ENCODE assay signal across 18 cellular contexts in genomic region chr6:149136273-149136912, GRCh38.
A peak's percentile ranks its signal among the peaks of the same experiment; 100 is the strongest.
DNase-seq lines count a peak whose midpoint lies in the region; ATAC-seq, FAIRE-seq and TF ChIP-seq lines count a peak whose summit lies in the region.
"Had no signal": no experiment of that assay in that cellular context is flagged by ENCODE, and none has a peak within 500 bp of the region (broad histone marks: within the 10 kb centered on the region; RNA-seq: fewer than 3 reads in every experiment).

No MANE protein-coding gene starts in this region.

- no peaks in the 10 kb centered on the region for H3K36me3 ChIP-seq in BLaER1
- no peaks in the 10 kb centered on the region for H3K36me3 ChIP-seq in HEK293 (ENCODE audit: control insufficient read depth in 2 of 2, insufficient read depth in 1 of 2, low read length in 2 of 2)
- H3K36me3 ChIP-seq in bronchial epithelial cell (ENCODE audit: control insufficient read depth, insufficient read depth, low read length) = no peaks in the 10 kb centered on the region

- no peak for DNase-seq in T-helper 1 cell
- no peak for DNase-seq in bronchial epithelial cell (ENCODE audit: low read depth)
- no peak for DNase-seq in DMS114 treated with DMSO at 0.1 percent for 48 hours (lab: John Stamatoyannopoulos, UW; ENCODE audit: unreplicated experiment)
- no peak for DNase-seq in NCI-H1092 (lab: John Stamatoyannopoulos, UW)
- DNase-seq: Calu3; CD4-positive, alpha-beta T cell; DMS 273 treated with DMSO at 0.1 percent for 48 hours; DMS79; GDM1; IMR-90 had no signal

- H3K36me3 Mint-ChIP-seq in T-helper 1 cell treated with Interleukin-12 subunit alpha and Interleukin-12 subunit beta and Interleukin-4 antibody, amounts not matched to agents 30 μg/mL and 1 μg/mL, for 36 hours (ENCODE audit: low read depth) = peaks cover 19% of the 10 kb centered on the region

- no peak for ATAC-seq in activated CD4-positive, CD25-positive, alpha-beta regulatory T cell treated with anti-CD3 and anti-CD28 coated beads, Interleukin-2, amount 50 U/mL, for 24 hours
- ATAC-seq: HCT116 had no signal

- TF ChIP-seq CTCF in HEK293 (tag by site-specific recombination; IDR thresholded peaks at IDR 0.05) = no peak
- no peak for TF ChIP-seq CTCF in bronchial epithelial cell (IDR thresholded peaks at IDR 0.05; ENCODE audit: insufficient read depth, low read length, severe bottlenecking)

- H3K27ac Mint-ChIP-seq in T-helper 1 cell treated with Interleukin-12 subunit alpha and Interleukin-12 subunit beta and Interleukin-4 antibody, amounts not matched to agents 30 μg/mL and 1 μg/mL, for 36 hours = peak overlapping the region; percentile 37
- H3K27ac Mint-ChIP-seq: CD4-positive, alpha-beta T cell had no signal

- no peaks in the 10 kb centered on the region for H3K27me3 Mint-ChIP-seq in T-helper 1 cell treated with Interleukin-12 subunit alpha and Interleukin-12 subunit beta and Interleukin-4 antibody, amounts not matched to agents 30 μg/mL and 1 μg/mL, for 36 hours (ENCODE audit: low read depth)
- H3K27me3 Mint-ChIP-seq: CD4-positive, alpha-beta T cell had no signal

- H3K4me2 ChIP-seq in BLaER1 = peak overlapping the region; percentile 56

- H3K27ac ChIP-seq in BLaER1 (no peak overlapping the region), HEK293 (ENCODE audit: extremely low read depth, low read depth, low read length) (no peak overlapping the region)
- H3K27ac ChIP-seq: 22Rv1 had no signal

- H3K4me1 ChIP-seq in BLaER1 (peaks cover 42% of the 10 kb centered on the region), HEK293 (ENCODE audit: control insufficient read depth, insufficient read depth, low read length) (peaks cover 8% of the 10 kb centered on the region)

- H3K9me3 Mint-ChIP-seq in T-helper 1 cell treated with Interleukin-12 subunit alpha and Interleukin-12 subunit beta and Interleukin-4 antibody, amounts not matched to agents 30 μg/mL and 1 μg/mL, for 36 hours = peaks cover 4% of the 10 kb centered on the region

- H3K9ac ChIP-seq in BLaER1 = no peak overlapping the region

- H3K4me1 Mint-ChIP-seq in T-helper 1 cell treated with Interleukin-12 subunit alpha and Interleukin-12 subunit beta and Interleukin-4 antibody, amounts not matched to agents 30 μg/mL and 1 μg/mL, for 36 hours (ENCODE audit: low read depth) = peaks cover 48% of the 10 kb centered on the region

- no peaks in the 10 kb centered on the region for H3K27me3 ChIP-seq in BLaER1
- H3K27me3 ChIP-seq in bronchial epithelial cell (ENCODE audit: control insufficient read depth, insufficient read depth, low read length) = no peaks in the 10 kb centered on the region

- H4K20me1 ChIP-seq in BLaER1 = no peaks in the 10 kb centered on the region

- no peak overlapping the region for H3K4me3 Mint-ChIP-seq in T-helper 1 cell treated with Interleukin-12 subunit alpha and Interleukin-12 subunit beta and Interleukin-4 antibody, amounts not matched to agents 30 μg/mL and 1 μg/mL, for 36 hours
- H3K4me3 Mint-ChIP-seq: CD4-positive, alpha-beta T cell had no signal

- H3K4me3 ChIP-seq in BLaER1 = no peak overlapping the region
- no peak overlapping the region for H3K4me3 ChIP-seq in HEK293 (ENCODE audit: low read depth, low read length)
- H3K4me3 ChIP-seq in bronchial epithelial cell (ENCODE audit: low read depth, low read length) = no peak overlapping the region

- peaks cover 4% of the 10 kb centered on the region for H3K9me3 ChIP-seq in BLaER1
- no peaks in the 10 kb centered on the region for H3K9me3 ChIP-seq in HEK293 (ENCODE audit: control insufficient read depth, insufficient read depth, low read depth, low read length)

- POLR2A ChIA-PET in HEK293 (lab: Yijun Ruan, JAX) = no interaction called here

- FAIRE-seq in bronchial epithelial cell (lab: Jason Lieb, UNC) = peak; percentile 18
- FAIRE-seq: GM18507, H54 had no signal

- CTCF ChIA-PET in HEK293 (lab: Yijun Ruan, JAX) = no interaction called here

TF ChIP-seq in HEK293, 187 proteins besides CTCF, POLR2A, EP300 and RAD21:
- TF ChIP-seq ZFP37 (tag by site-specific recombination; IDR thresholded peaks at IDR 0.05) (no peak), ZFHX2 (tag by site-specific recombination; conservative IDR thresholded peaks at IDR 0.05) (peak; percentile 97), ZNF768 (tag by site-specific recombination; IDR thresholded peaks at IDR 0.05) (no peak), EGR2 (tag by site-specific recombination; IDR thresholded peaks at IDR 0.05; ENCODE audit: low read depth) (peak; percentile 93), ZNF248 (tag by site-specific recombination; IDR thresholded peaks at IDR 0.05) (no peak), SETDB1 (IDR thresholded peaks at IDR 0.05; ENCODE audit: insufficient read length, low read length) (peak; percentile 15), ZNF776 (tag by site-specific recombination; IDR thresholded peaks at IDR 0.05; ENCODE audit: borderline replicate concordance) (0 out of 2 replicates have a peak, but pooled peaks have one; percentile 31), ZNF521 (tag by site-specific recombination; IDR thresholded peaks at IDR 0.05) (0 out of 2 replicates have a peak, but pooled peaks have one; percentile 79)
- TF ChIP-seq, protein P1, sequence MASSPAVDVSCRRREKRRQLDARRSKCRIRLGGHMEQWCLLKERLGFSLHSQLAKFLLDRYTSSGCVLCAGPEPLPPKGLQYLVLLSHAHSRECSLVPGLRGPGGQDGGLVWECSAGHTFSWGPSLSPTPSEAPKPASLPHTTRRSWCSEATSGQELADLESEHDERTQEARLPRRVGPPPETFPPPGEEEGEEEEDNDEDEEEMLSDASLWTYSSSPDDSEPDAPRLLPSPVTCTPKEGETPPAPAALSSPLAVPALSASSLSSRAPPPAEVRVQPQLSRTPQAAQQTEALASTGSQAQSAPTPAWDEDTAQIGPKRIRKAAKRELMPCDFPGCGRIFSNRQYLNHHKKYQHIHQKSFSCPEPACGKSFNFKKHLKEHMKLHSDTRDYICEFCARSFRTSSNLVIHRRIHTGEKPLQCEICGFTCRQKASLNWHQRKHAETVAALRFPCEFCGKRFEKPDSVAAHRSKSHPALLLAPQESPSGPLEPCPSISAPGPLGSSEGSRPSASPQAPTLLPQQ (tag by site-specific recombination; IDR thresholded peaks at IDR 0.05) = no peak
